ENCODE assay signal across 22 cellular contexts in the genomic region with DNA sequence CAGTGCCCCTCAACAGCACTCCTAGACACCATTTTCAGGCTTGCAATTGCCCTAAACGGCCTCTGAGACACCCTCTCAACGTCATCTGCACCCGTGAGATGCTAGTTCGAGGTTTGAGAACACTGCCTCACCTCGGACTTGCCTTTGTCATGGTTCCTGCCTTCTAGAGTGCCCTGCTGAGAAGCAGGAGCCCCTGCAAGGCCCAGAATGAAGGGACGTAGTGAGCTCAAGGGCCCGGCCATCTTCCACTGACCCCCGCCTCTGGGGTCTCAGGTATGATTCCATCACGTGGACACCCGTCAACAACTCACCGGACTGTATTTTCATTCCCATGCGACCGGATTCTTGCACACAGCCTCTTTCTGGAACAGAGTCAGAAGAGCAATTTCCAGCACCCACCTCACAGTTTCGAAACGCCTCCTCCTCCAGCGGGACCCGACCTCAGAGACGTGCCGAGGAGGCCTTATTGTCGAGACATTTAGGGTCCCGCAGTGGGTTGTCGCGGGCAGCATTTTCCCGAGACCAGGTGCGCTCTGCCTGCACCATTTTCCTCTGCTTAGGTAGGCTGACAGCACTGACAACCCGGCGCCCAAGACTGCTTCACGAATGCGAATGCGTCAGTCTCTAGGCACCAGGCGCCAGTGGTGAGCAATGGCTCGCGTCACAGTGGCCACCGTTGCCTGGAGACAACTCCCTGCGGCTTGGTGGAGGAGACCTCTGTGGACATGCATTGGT.
"Had no signal": no experiment of that assay in that cellular context is flagged by ENCODE, and none has a peak within 500 bp of the region (broad histone marks: within the 10 kb centered on the region; RNA-seq: fewer than 3 reads in every experiment).

No MANE protein-coding gene starts in this region.

- H3K79me2 ChIP-seq: parathyroid adenoma had no signal

- H3K4me3 Mint-ChIP-seq: natural killer cell treated with Interleukin-12 subunit alpha and Interleukin-12 subunit beta and Interleukin-15 and Interleukin-18, amount 100 ng/mL, for 72 hours; neural progenitor cell had no signal

- H3K9me3 ChIP-seq: gastrocnemius medialis, psoas muscle, thoracic aorta had no signal

- H3K27me3 ChIP-seq: gastrocnemius medialis, heart right ventricle, neural progenitor cell had no signal

- H3K4me1 Mint-ChIP-seq: neural progenitor cell had no signal

- H3K27ac ChIP-seq: gastrocnemius medialis, heart right ventricle, neural progenitor cell, parathyroid adenoma, psoas muscle, skin epidermis, stomach, thoracic aorta had no signal

- ATAC-seq: esophagus mucosa; gastrocnemius medialis; heart right ventricle; natural killer cell treated with Interleukin-12 subunit alpha and Interleukin-12 subunit beta and Interleukin-15 and Interleukin-18, amount 100 ng/mL, for 72 hours; psoas muscle; sciatic nerve had no signal

- DNase-seq: cortex of kidney; effector memory CD4-positive, alpha-beta T cell; gastrocnemius medialis; heart right ventricle; hypothalamus; kidney glomerular epithelial cell; midbrain; occipital lobe; psoas muscle; retina; stimulated activated CD4-positive, alpha-beta T cell treated with anti-CD3 and anti-CD28 coated beads, Interleukin-12 subunit alpha, Interleukin-12 subunit beta, amount 100 ng/mL, for 4 hours; stimulated activated naive CD4-positive, alpha-beta T cell; stomach; substantia nigra; trophoblast cell had no signal

- H3K4me1 ChIP-seq: gastrocnemius medialis, heart right ventricle, neural progenitor cell, parathyroid adenoma, psoas muscle, stomach had no signal

- H3K4me3 ChIP-seq: gastrocnemius medialis, heart right ventricle, neural progenitor cell, psoas muscle, skin epidermis, stomach, thoracic aorta had no signal

- H3K36me3 ChIP-seq: gastrocnemius medialis, heart right ventricle, neural progenitor cell, stomach, thoracic aorta had no signal

- H3K27me3 Mint-ChIP-seq: natural killer cell treated with Interleukin-12 subunit alpha and Interleukin-12 subunit beta and Interleukin-15 and Interleukin-18, amount 100 ng/mL, for 72 hours had no signal

- H3K27ac Mint-ChIP-seq: natural killer cell treated with Interleukin-12 subunit alpha and Interleukin-12 subunit beta and Interleukin-15 and Interleukin-18, amount 100 ng/mL, for 72 hours; neural progenitor cell had no signal

- H3K9ac ChIP-seq: neural progenitor cell, parathyroid adenoma had no signal

- H3K36me3 Mint-ChIP-seq: neural progenitor cell had no signal

- H3K4me2 ChIP-seq: neural progenitor cell had no signal

- H2AFZ ChIP-seq: neural progenitor cell, parathyroid adenoma had no signal
